ENCODE assay signal across 11 cellular contexts in genomic region chr14:94009767-94010166, GRCh38. TPM values are rescaled to one million over a fixed set of nuclear protein-coding genes. Genes with fewer than 3 reads are reported as not detected.
DNase-seq lines count a peak whose midpoint lies in the region; ATAC-seq and TF ChIP-seq lines count a peak whose summit lies in the region.
"Had no signal": no experiment of that assay in that cellular context is flagged by ENCODE, and none has a peak within 500 bp of the region (broad histone marks: within the 10 kb centered on the region; RNA-seq: fewer than 3 reads in every experiment).

No MANE protein-coding gene starts in this region.

- no peaks in the 10 kb centered on the region for H3K9me2 ChIP-seq in GM23338 (ENCODE audit: insufficient read depth)

- H3K4me3 ChIP-seq in GM23338, result no peak overlapping the region
- H3K4me3 ChIP-seq: body of pancreas, SJSA1 had no signal

- H3K27me3 Mint-ChIP-seq in activated naive CD8-positive, alpha-beta T cell treated with anti-CD3 and anti-CD28 coated beads, Interleukin-2, amount 10 ng/mL, durations not matched to agents 7 days and 5 days, result peaks cover 15% of the 10 kb centered on the region
- peaks cover 19% of the 10 kb centered on the region for H3K27me3 Mint-ChIP-seq in activated naive CD8-positive, alpha-beta T cell treated with anti-CD3 and anti-CD28 coated beads for 36 hours
- H3K27me3 Mint-ChIP-seq in stimulated activated naive CD8-positive, alpha-beta T cell treated with anti-CD3 and anti-CD28 coated beads, Interleukin-15, Interleukin-2, amounts not matched to agents 100 ng/mL and 50 ng/mL, for 24 hours, result peaks cover 33% of the 10 kb centered on the region
- peaks cover 2% of the 10 kb centered on the region for H3K27me3 Mint-ChIP-seq in GM23338 (ENCODE audit: insufficient read depth, low read depth, poor library complexity)

- H3K4me2 ChIP-seq in GM23338, result no peak overlapping the region

- no peaks in the 10 kb centered on the region for H4K20me1 ChIP-seq in GM23338 (replicated peaks; ENCODE audit: insufficient read depth)

- H3K4me3 Mint-ChIP-seq in activated naive CD8-positive, alpha-beta T cell treated with anti-CD3 and anti-CD28 coated beads, Interleukin-2, amount 10 ng/mL, durations not matched to agents 7 days and 5 days, result peak overlapping the region; percentile 31
- H3K4me3 Mint-ChIP-seq in activated naive CD8-positive, alpha-beta T cell treated with anti-CD3 and anti-CD28 coated beads for 36 hours, result no peak overlapping the region
- no peak overlapping the region for H3K4me3 Mint-ChIP-seq in stimulated activated naive CD8-positive, alpha-beta T cell treated with anti-CD3 and anti-CD28 coated beads, Interleukin-15, Interleukin-2, amounts not matched to agents 100 ng/mL and 50 ng/mL, for 24 hours
- no peak overlapping the region for H3K4me3 Mint-ChIP-seq in GM23338

- no peak overlapping the region for H3K27ac Mint-ChIP-seq in activated naive CD8-positive, alpha-beta T cell treated with anti-CD3 and anti-CD28 coated beads, Interleukin-2, amount 10 ng/mL, durations not matched to agents 7 days and 5 days
- H3K27ac Mint-ChIP-seq in activated naive CD8-positive, alpha-beta T cell treated with anti-CD3 and anti-CD28 coated beads for 36 hours, result no peak overlapping the region
- peak overlapping the region; percentile 13 for H3K27ac Mint-ChIP-seq in stimulated activated naive CD8-positive, alpha-beta T cell treated with anti-CD3 and anti-CD28 coated beads, Interleukin-15, Interleukin-2, amounts not matched to agents 100 ng/mL and 50 ng/mL, for 24 hours
- no peak overlapping the region for H3K27ac Mint-ChIP-seq in GM23338

- H3K27ac ChIP-seq in GM23338 (ENCODE audit: low read depth), result no peak overlapping the region
- H3K27ac ChIP-seq: body of pancreas, SJSA1 had no signal

- no peaks in the 10 kb centered on the region for H3K9me3 Mint-ChIP-seq in activated naive CD8-positive, alpha-beta T cell treated with anti-CD3 and anti-CD28 coated beads, Interleukin-2, amount 10 ng/mL, durations not matched to agents 7 days and 5 days
- H3K9me3 Mint-ChIP-seq in activated naive CD8-positive, alpha-beta T cell treated with anti-CD3 and anti-CD28 coated beads for 36 hours, result no peaks in the 10 kb centered on the region
- H3K9me3 Mint-ChIP-seq in stimulated activated naive CD8-positive, alpha-beta T cell treated with anti-CD3 and anti-CD28 coated beads, Interleukin-15, Interleukin-2, amounts not matched to agents 100 ng/mL and 50 ng/mL, for 24 hours, result no peaks in the 10 kb centered on the region
- no peaks in the 10 kb centered on the region for H3K9me3 Mint-ChIP-seq in GM23338

- peaks cover 53% of the 10 kb centered on the region for H3K4me1 Mint-ChIP-seq in activated naive CD8-positive, alpha-beta T cell treated with anti-CD3 and anti-CD28 coated beads, Interleukin-2, amount 10 ng/mL, durations not matched to agents 7 days and 5 days
- peaks cover 37% of the 10 kb centered on the region for H3K4me1 Mint-ChIP-seq in activated naive CD8-positive, alpha-beta T cell treated with anti-CD3 and anti-CD28 coated beads for 36 hours
- peaks cover 37% of the 10 kb centered on the region for H3K4me1 Mint-ChIP-seq in stimulated activated naive CD8-positive, alpha-beta T cell treated with anti-CD3 and anti-CD28 coated beads, Interleukin-15, Interleukin-2, amounts not matched to agents 100 ng/mL and 50 ng/mL, for 24 hours (ENCODE audit: low read depth)
- H3K4me1 Mint-ChIP-seq in GM23338, result peaks cover 4% of the 10 kb centered on the region; the same call in 2 of the 3 replicates

- H2AFZ ChIP-seq in GM23338, result no peak overlapping the region

- no peak for TF ChIP-seq CTCF in GM23338 (conservative IDR thresholded peaks at IDR 0.05; ENCODE audit: low read depth in 2 of 2)

- no peaks in the 10 kb centered on the region for H3K36me3 ChIP-seq in GM23338 (ENCODE audit: insufficient read depth)
- H3K36me3 ChIP-seq: SJSA1 had no signal

- H3F3A ChIP-seq in GM23338 (replicated peaks; ENCODE audit: low read depth), result no peaks in the 10 kb centered on the region

- no peaks in the 10 kb centered on the region for H3K79me2 ChIP-seq in GM23338 (replicated peaks; ENCODE audit: insufficient read depth)

- no peak for ATAC-seq in activated naive CD8-positive, alpha-beta T cell treated with anti-CD3 and anti-CD28 coated beads, Interleukin-2, amount 10 ng/mL, durations not matched to agents 7 days and 5 days (ENCODE audit: low read depth)
- ATAC-seq in HG02981 (IDR thresholded peaks at IDR 0.05; ENCODE audit: unreplicated experiment) (peak; percentile 61), GM23338 (no peak)
- ATAC-seq: body of pancreas had no signal

- no peaks in the 10 kb centered on the region for H3K36me3 Mint-ChIP-seq in activated naive CD8-positive, alpha-beta T cell treated with anti-CD3 and anti-CD28 coated beads, Interleukin-2, amount 10 ng/mL, durations not matched to agents 7 days and 5 days
- H3K36me3 Mint-ChIP-seq in activated naive CD8-positive, alpha-beta T cell treated with anti-CD3 and anti-CD28 coated beads for 36 hours, result no peaks in the 10 kb centered on the region
- no peaks in the 10 kb centered on the region for H3K36me3 Mint-ChIP-seq in stimulated activated naive CD8-positive, alpha-beta T cell treated with anti-CD3 and anti-CD28 coated beads, Interleukin-15, Interleukin-2, amounts not matched to agents 100 ng/mL and 50 ng/mL, for 24 hours (ENCODE audit: low read depth)
- H3K36me3 Mint-ChIP-seq in GM23338 (ENCODE audit: low read depth), result no peaks in the 10 kb centered on the region

- no peaks in the 10 kb centered on the region for H3K4me1 ChIP-seq in GM23338 (ENCODE audit: insufficient read depth)
- H3K4me1 ChIP-seq: body of pancreas, SJSA1 had no signal

- no peak for DNase-seq in activated naive CD8-positive, alpha-beta T cell treated with anti-CD3 and anti-CD28 coated beads, Interleukin-2, amount 10 ng/mL, durations not matched to agents 7 days and 5 days
- no peak for DNase-seq in activated naive CD8-positive, alpha-beta T cell treated with anti-CD3 and anti-CD28 coated beads for 36 hours
- DNase-seq in amniotic epithelial cell (ENCODE audit: low read depth) (peak; percentile 50), GM23338 (ENCODE audit: low spot score) (no peak), anterior cingulate cortex (lab: John Stamatoyannopoulos, UW) (no peak), DMS153 treated with DMSO at 0.1 percent for 48 hours (lab: John Stamatoyannopoulos, UW; ENCODE audit: unreplicated experiment) (no peak)
- DNase-seq: body of pancreas had no signal

- no peaks in the 10 kb centered on the region for H3K27me3 ChIP-seq in GM23338 (ENCODE audit: insufficient read depth)
- H3K27me3 ChIP-seq: body of pancreas, SJSA1 had no signal

- POLR2A ChIA-PET in activated naive CD8-positive, alpha-beta T cell treated with anti-CD3 and anti-CD28 coated beads, Interleukin-2, amount 10 ng/mL, durations not matched to agents 7 days and 5 days (lab: Charles Lee), result interaction anchor here (1.3 kb wide), 1 partner anchor 32 kb away, joined by 3 read pairs; no protein-coding TSS in a partner anchor

TF ChIP-seq in GM23338, 12 proteins besides CTCF, POLR2A, EP300 and RAD21 (continues in another document):
- TF ChIP-seq POLR2AphosphoS5 (IDR thresholded peaks at IDR 0.05; ENCODE audit: low read depth), result no peak
- TF ChIP-seq NANOG (IDR thresholded peaks at IDR 0.05; ENCODE audit: borderline replicate concordance), result no peak
- no peak for TF ChIP-seq ZNF331 (CRISPR knock-in tag; IDR thresholded peaks at IDR 0.05; ENCODE audit: low read depth)
- no peak for TF ChIP-seq EZH2 (IDR thresholded peaks at IDR 0.05; ENCODE audit: low read depth, unreplicated experiment)
- no peak for TF ChIP-seq REST (IDR thresholded peaks at IDR 0.05; ENCODE audit: unreplicated experiment)

RNA-seq across cellular contexts. Expression of gene CCDC197, which starts 12.7 kb away (rescaled TPM):
- under 1 TPM in 1 of 2 experiments, not detected in 1; 0.25 TPM for total RNA-seq in activated naive CD8-positive, alpha-beta T cell treated with anti-CD3 and anti-CD28 coated beads, Interleukin-2, amount 10 ng/mL, durations not matched to agents 7 days and 5 days
- total RNA-seq in activated naive CD8-positive, alpha-beta T cell treated with anti-CD3 and anti-CD28 coated beads for 36 hours, result not detected
- total RNA-seq in GM23338 (2014; rRNA removed; shearing (Covaris generic)), result not detected in 2 replicates
- not detected in 2 replicates for polyA plus RNA-seq in GM23338 (2016; fragmentation: Nextera tagmentation; extraction: Ambion mirVana)
- total RNA-seq: body of pancreas, liver, SJSA1 had no signal
- polyA plus RNA-seq: liver had no signal

RNA-seq across cellular contexts. Expression of gene OTUB2, which starts 16.4 kb away (rescaled TPM):
- total RNA-seq in activated naive CD8-positive, alpha-beta T cell treated with anti-CD3 and anti-CD28 coated beads, Interleukin-2, amount 10 ng/mL, durations not matched to agents 7 days and 5 days, result under 1 TPM; 0.47 to 0.60 TPM
- under 1 TPM; 0.31 to 0.48 TPM for total RNA-seq in activated naive CD8-positive, alpha-beta T cell treated with anti-CD3 and anti-CD28 coated beads for 36 hours
- 4.1 and 4.4 TPM in 2 replicates for total RNA-seq in GM23338 (2014; rRNA removed; shearing (Covaris generic))
- 1.9 and 2.1 TPM in 2 replicates for polyA plus RNA-seq in GM23338 (2016; fragmentation: Nextera tagmentation; extraction: Ambion mirVana)

RNA-seq across cellular contexts. Expression of gene ASB2, which starts 33.4 kb away (rescaled TPM):
- 10 to 100 TPM; 21.3 to 24.0 TPM for total RNA-seq in activated naive CD8-positive, alpha-beta T cell treated with anti-CD3 and anti-CD28 coated beads, Interleukin-2, amount 10 ng/mL, durations not matched to agents 7 days and 5 days
- 10 to 100 TPM; 26.4 to 29.1 TPM for total RNA-seq in activated naive CD8-positive, alpha-beta T cell treated with anti-CD3 and anti-CD28 coated beads for 36 hours
- total RNA-seq in GM23338 (2014; rRNA removed; shearing (Covaris generic)), result 1.2 and 2.3 TPM in 2 replicates
- polyA plus RNA-seq in GM23338 (2016; fragmentation: Nextera tagmentation; extraction: Ambion mirVana), result 1.5 and 1.7 TPM in 2 replicates
